ENCODE assay signal across 1 cellular context in the genomic region with DNA sequence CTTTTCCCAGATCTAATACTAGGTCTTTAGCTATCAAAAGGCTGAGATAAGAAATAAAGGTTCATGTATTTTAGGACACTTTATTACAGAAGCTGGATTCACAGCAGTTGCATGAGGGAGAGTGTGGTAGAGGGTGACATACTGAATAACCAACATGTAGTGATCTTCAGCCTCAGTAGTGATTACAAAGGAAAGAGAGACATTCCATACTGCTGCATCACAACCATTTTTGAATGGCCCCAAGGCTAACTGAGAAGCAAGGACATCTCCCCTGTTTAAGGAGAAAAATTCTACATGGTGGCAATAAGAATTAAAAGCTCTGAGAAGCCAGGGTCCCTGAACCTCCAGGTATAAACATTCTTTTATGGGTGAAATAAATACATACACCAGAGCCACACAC.
TF ChIP-seq lines count a peak whose summit lies in the region.

No MANE protein-coding gene starts in this region.

TF ChIP-seq in HepG2, 621 proteins besides CTCF, POLR2A, EP300 and RAD21:
- TF ChIP-seq, protein P1, sequence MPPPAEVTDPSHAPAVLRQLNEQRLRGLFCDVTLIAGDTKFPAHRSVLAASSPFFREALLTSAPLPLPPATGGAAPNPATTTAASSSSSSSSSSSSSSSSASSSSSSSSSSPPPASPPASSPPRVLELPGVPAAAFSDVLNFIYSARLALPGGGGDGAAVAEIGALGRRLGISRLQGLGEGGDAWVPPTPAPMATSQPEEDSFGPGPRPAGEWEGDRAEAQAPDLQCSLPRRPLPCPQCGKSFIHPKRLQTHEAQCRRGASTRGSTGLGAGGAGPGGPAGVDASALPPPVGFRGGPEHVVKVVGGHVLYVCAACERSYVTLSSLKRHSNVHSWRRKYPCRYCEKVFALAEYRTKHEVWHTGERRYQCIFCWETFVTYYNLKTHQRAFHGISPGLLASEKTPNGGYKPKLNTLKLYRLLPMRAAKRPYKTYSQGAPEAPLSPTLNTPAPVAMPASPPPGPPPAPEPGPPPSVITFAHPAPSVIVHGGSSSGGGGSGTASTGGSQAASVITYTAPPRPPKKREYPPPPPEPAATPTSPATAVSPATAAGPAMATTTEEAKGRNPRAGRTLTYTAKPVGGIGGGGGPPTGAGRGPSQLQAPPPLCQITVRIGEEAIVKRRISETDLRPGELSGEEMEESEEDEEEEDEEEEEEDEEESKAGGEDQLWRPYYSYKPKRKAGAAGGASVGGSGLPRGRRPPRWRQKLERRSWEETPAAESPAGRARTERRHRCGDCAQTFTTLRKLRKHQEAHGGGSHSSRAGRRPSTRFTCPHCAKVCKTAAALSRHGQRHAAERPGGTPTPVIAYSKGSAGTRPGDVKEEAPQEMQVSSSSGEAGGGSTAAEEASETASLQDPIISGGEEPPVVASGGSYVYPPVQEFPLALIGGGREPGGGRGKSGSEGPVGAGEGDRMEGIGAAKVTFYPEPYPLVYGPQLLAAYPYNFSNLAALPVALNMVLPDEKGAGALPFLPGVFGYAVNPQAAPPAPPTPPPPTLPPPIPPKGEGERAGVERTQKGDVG (CRISPR knock-in tag; IDR thresholded peaks at IDR 0.05; ENCODE audit: borderline replicate concordance), result no peak
- no peak for TF ChIP-seq ZBTB8A (CRISPR knock-in tag; IDR thresholded peaks at IDR 0.05; ENCODE audit: borderline replicate concordance, low read depth)
- TF ChIP-seq ZMYM2 (CRISPR knock-in tag; IDR thresholded peaks at IDR 0.05), result no peak
- TF ChIP-seq ZNF225 (CRISPR knock-in tag; IDR thresholded peaks at IDR 0.05), result no peak
- TF ChIP-seq HOXA7 (CRISPR knock-in tag; IDR thresholded peaks at IDR 0.05), result no peak
- TF ChIP-seq ZNF431 (CRISPR knock-in tag; IDR thresholded peaks at IDR 0.05; ENCODE audit: borderline replicate concordance, low read depth), result no peak
- TF ChIP-seq GLI4 (CRISPR knock-in tag; IDR thresholded peaks at IDR 0.05; ENCODE audit: borderline replicate concordance), result no peak
- TF ChIP-seq, protein P2, sequence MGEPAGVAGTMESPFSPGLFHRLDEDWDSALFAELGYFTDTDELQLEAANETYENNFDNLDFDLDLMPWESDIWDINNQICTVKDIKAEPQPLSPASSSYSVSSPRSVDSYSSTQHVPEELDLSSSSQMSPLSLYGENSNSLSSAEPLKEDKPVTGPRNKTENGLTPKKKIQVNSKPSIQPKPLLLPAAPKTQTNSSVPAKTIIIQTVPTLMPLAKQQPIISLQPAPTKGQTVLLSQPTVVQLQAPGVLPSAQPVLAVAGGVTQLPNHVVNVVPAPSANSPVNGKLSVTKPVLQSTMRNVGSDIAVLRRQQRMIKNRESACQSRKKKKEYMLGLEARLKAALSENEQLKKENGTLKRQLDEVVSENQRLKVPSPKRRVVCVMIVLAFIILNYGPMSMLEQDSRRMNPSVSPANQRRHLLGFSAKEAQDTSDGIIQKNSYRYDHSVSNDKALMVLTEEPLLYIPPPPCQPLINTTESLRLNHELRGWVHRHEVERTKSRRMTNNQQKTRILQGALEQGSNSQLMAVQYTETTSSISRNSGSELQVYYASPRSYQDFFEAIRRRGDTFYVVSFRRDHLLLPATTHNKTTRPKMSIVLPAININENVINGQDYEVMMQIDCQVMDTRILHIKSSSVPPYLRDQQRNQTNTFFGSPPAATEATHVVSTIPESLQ (CRISPR knock-in tag; conservative IDR thresholded peaks at IDR 0.05), result no peak
- no peak for TF ChIP-seq NKX3-1 (CRISPR knock-in tag; IDR thresholded peaks at IDR 0.05)
- no peak for TF ChIP-seq CREM (IDR thresholded peaks at IDR 0.05)
- no peak for TF ChIP-seq CREM (CRISPR knock-in tag; IDR thresholded peaks at IDR 0.05)
- TF ChIP-seq ZNF101 (CRISPR knock-in tag; IDR thresholded peaks at IDR 0.05; ENCODE audit: borderline replicate concordance, low read depth), result no peak
- no peak for TF ChIP-seq ZNF468 (CRISPR knock-in tag; IDR thresholded peaks at IDR 0.05)
- TF ChIP-seq, protein P3, sequence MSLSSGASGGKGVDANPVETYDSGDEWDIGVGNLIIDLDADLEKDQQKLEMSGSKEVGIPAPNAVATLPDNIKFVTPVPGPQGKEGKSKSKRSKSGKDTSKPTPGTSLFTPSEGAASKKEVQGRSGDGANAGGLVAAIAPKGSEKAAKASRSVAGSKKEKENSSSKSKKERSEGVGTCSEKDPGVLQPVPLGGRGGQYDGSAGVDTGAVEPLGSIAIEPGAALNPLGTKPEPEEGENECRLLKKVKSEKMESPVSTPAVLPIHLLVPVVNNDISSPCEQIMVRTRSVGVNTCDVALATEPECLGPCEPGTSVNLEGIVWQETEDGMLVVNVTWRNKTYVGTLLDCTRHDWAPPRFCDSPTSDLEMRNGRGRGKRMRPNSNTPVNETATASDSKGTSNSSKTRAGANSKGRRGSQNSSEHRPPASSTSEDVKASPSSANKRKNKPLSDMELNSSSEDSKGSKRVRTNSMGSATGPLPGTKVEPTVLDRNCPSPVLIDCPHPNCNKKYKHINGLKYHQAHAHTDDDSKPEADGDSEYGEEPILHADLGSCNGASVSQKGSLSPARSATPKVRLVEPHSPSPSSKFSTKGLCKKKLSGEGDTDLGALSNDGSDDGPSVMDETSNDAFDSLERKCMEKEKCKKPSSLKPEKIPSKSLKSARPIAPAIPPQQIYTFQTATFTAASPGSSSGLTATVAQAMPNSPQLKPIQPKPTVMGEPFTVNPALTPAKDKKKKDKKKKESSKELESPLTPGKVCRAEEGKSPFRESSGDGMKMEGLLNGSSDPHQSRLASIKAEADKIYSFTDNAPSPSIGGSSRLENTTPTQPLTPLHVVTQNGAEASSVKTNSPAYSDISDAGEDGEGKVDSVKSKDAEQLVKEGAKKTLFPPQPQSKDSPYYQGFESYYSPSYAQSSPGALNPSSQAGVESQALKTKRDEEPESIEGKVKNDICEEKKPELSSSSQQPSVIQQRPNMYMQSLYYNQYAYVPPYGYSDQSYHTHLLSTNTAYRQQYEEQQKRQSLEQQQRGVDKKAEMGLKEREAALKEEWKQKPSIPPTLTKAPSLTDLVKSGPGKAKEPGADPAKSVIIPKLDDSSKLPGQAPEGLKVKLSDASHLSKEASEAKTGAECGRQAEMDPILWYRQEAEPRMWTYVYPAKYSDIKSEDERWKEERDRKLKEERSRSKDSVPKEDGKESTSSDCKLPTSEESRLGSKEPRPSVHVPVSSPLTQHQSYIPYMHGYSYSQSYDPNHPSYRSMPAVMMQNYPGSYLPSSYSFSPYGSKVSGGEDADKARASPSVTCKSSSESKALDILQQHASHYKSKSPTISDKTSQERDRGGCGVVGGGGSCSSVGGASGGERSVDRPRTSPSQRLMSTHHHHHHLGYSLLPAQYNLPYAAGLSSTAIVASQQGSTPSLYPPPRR (CRISPR knock-in tag; IDR thresholded peaks at IDR 0.05; ENCODE audit: borderline replicate concordance), result no peak
